ENCODE assay signal across 8 cellular contexts in genomic region chr21:34886554-34887385, GRCh38.
DNase-seq lines count a peak whose midpoint lies in the region; ATAC-seq and TF ChIP-seq lines count a peak whose summit lies in the region.

No MANE protein-coding gene starts in this region.

- H3F3A ChIP-seq in PC-9 (ENCODE audit: insufficient read depth, low read depth): peaks cover 45% of the 10 kb centered on the region

- H3K4me3 ChIP-seq in PC-9 (peak overlapping the region; percentile 97), right lobe of liver (peak overlapping the region; percentile 60 to 75 (median 72)), stomach (peak overlapping the region; percentile 58 to 73 (median 72))

- no peak for TF ChIP-seq EP300 in stomach (IDR thresholded peaks at IDR 0.05)

- peak; percentile 32 for DNase-seq in GM13976 (ENCODE audit: low spot score)
- DNase-seq in PC-9: no peak
- no peak for DNase-seq in central memory CD8-positive, alpha-beta T cell (ENCODE audit: low spot score in 2 of 2)
- peak; percentile 37 to 65 (median 51) for DNase-seq in right lobe of liver
- no peak for DNase-seq in stomach
- no peak for DNase-seq in NCI-H187 (lab: John Stamatoyannopoulos, UW)
- DNase-seq in NCI-H1694 (lab: John Stamatoyannopoulos, UW): no peak
- DNase-seq in NK-92 (lab: John Stamatoyannopoulos, UW; ENCODE audit: unreplicated experiment): no peak

- H3K27ac ChIP-seq in PC-9: peak overlapping the region; percentile 99
- H3K27ac ChIP-seq in right lobe of liver: peak overlapping the region; percentile 25 to 73 (median 72)
- H3K27ac ChIP-seq in stomach: peak overlapping the region; percentile 91 to 98 (median 97)

- intact Hi-C loops in PC-9 (cut with micrococcal nuclease; ENCODE audit: unreplicated experiment): no loop called here
- intact Hi-C loops in right lobe of liver (cut with DNase I): loop anchor here in 1 of 2 donors (5.0 kb wide), 1 partner anchor 89 kb away; no protein-coding TSS in a partner anchor
- intact Hi-C loops in stomach (cut with DNase I; ENCODE audit: low total_unique reads): no loop called here

- 5% methylated on average over 30 of the region's 64 CpGs for WGBS in right lobe of liver (ENCODE audit: insufficient coverage, low coverage, low lambda C conversion rate, missing lambda C conversion rate)
- 2 to 11% (median 3%) methylated on average over 35 to 64 of the region's 64 CpGs for whole genome bisulfite sequencing in stomach, 5 donors

- POLR2A ChIA-PET in PC-9 (lab: Charles Lee; ENCODE audit: unreplicated experiment): interaction anchor here (0.5 to 0.7 kb wide), 2 partner anchors 129 to 706 kb away, joined by 3 read pairs; no protein-coding TSS in a partner anchor

- peak overlapping the region; percentile 95 for H3K4me3 Mint-ChIP-seq in central memory CD8-positive, alpha-beta T cell

- H3K4me1 ChIP-seq in PC-9 (replicated peaks; ENCODE audit: insufficient read depth) (peaks cover 21% of the 10 kb centered on the region), right lobe of liver (peaks cover 0 to 17% (median 0%) of the 10 kb centered on the region in 4 donors), stomach (peaks cover 15 to 55% (median 36%) of the 10 kb centered on the region in 4 donors)

- no TSS peak for BruUV-seq in PC-9 (replicated peaks; lab: Mats Ljungman, UMichigan)

- H3K36me3 ChIP-seq in PC-9 (ENCODE audit: low read depth): peaks cover 28% of the 10 kb centered on the region
- H3K36me3 ChIP-seq in right lobe of liver: no peaks in the 10 kb centered on the region
- no peaks in the 10 kb centered on the region for H3K36me3 ChIP-seq in stomach

- TF ChIP-seq POLR2A in right lobe of liver (IDR thresholded peaks at IDR 0.05): peak; percentile 8
- TF ChIP-seq POLR2A in stomach (IDR thresholded peaks at IDR 0.05): no peak

- H3K4me2 ChIP-seq in PC-9: peak overlapping the region; percentile 86

- peak overlapping the region; percentile 99 for H3K27ac Mint-ChIP-seq in central memory CD8-positive, alpha-beta T cell (ENCODE audit: low read depth)

- H3K9me2 ChIP-seq in PC-9 (ENCODE audit: insufficient read depth): no peaks in the 10 kb centered on the region

- CTCF ChIA-PET in PC-9 (lab: Charles Lee): interaction anchor here (0.6 kb wide), 1 partner anchor 50 kb away, joined by 4 read pairs; no protein-coding TSS in a partner anchor

- no peak for TF ChIP-seq CTCF in GM13976 (IDR thresholded peaks at IDR 0.05; ENCODE audit: borderline replicate concordance, control extremely low read depth, extremely low read depth, insufficient read depth, missing control alignments)
- no peak for TF ChIP-seq CTCF in PC-9 (conservative IDR thresholded peaks at IDR 0.05)
- no peak for TF ChIP-seq CTCF in right lobe of liver (IDR thresholded peaks at IDR 0.05)
- no peak for TF ChIP-seq CTCF in stomach (IDR thresholded peaks at IDR 0.05)

- no peaks in the 10 kb centered on the region for H3K9me3 Mint-ChIP-seq in central memory CD8-positive, alpha-beta T cell

- H3K79me2 ChIP-seq in PC-9 (ENCODE audit: low read depth): peaks cover 69% of the 10 kb centered on the region

- no peaks in the 10 kb centered on the region for H3K27me3 Mint-ChIP-seq in central memory CD8-positive, alpha-beta T cell

- ATAC-seq in central memory CD8-positive, alpha-beta T cell (replicated peaks; ENCODE audit: extremely low read depth, poor library complexity, severe bottlenecking): no peak
- peak in 2 of 4 donors; percentile 1 to 2 for ATAC-seq in right lobe of liver

- H3K9me3 ChIP-seq in PC-9 (ENCODE audit: insufficient read depth, low read depth) (no peaks in the 10 kb centered on the region), right lobe of liver (no peaks in the 10 kb centered on the region), stomach (no peaks in the 10 kb centered on the region)

- H3K27me3 ChIP-seq in PC-9 (ENCODE audit: insufficient read depth, low read depth): no peaks in the 10 kb centered on the region
- H3K27me3 ChIP-seq in right lobe of liver: peaks cover 0 to 14% of the 10 kb centered on the region in 2 donors
- peaks cover 0 to 49% (median 21%) of the 10 kb centered on the region in 3 donors for H3K27me3 ChIP-seq in stomach

- peaks cover 34% of the 10 kb centered on the region for H3K4me1 Mint-ChIP-seq in central memory CD8-positive, alpha-beta T cell

- in situ Hi-C loops in GM13976 (cut with MboI; ENCODE audit: low sequenced_read_pairs, unreplicated experiment): loop anchor here (10.0 kb wide), 2 partner anchors 158 to 518 kb away; partner anchors contain the start of gene RUNX1

- no peak overlapping the region for H2AFZ ChIP-seq in PC-9

- H3K36me3 Mint-ChIP-seq in central memory CD8-positive, alpha-beta T cell (ENCODE audit: insufficient read depth): peaks cover 18% of the 10 kb centered on the region

- peaks cover 23% of the 10 kb centered on the region; the same call in 1 of the 2 replicates for H4K20me1 ChIP-seq in PC-9 (ENCODE audit: insufficient read depth)

Comparison
In these comparisons a context has a peak if more than half of its experiments do, and no peak if none do; other contexts are left out.
1. DNase-seq: peak in GM13976 (single experiment) and right lobe of liver (3 of 3); none in PC-9 (0 of 2), central memory CD8-positive, alpha-beta T cell (0 of 2), stomach (single experiment), NCI-H187 (0 of 2), NCI-H1694 (single experiment) and NK-92 (single experiment).
2. Peak in every context shown above with its lines, with median percentiles within 50 percentile points of each other: H3K27ac ChIP-seq and H3K4me3 ChIP-seq.